Comparison of ENCODE assay signal across 12 cellular contexts in the genomic region with DNA sequence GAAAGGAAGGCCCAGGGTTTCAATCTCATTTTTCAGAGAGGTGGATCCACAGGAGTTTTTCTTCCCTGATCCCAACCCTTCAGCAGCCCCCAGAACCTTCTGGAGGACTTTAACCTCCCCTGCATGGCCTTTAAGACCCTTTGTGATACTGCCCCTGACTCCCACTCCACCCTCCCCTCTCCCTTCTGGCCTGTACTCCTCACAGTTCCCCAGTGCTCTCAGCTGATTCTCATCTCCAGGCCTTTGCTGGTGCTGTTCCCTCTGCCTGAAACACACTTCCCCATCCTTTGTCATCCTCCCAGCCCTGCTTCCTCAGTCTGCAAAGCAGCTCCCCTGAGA. TPM values are rescaled to one million over a fixed set of nuclear protein-coding genes. Genes with fewer than 3 reads are reported as not detected.
DNase-seq lines count a peak whose midpoint lies in the region; ATAC-seq and TF ChIP-seq lines count a peak whose summit lies in the region.
"Had no signal": no experiment of that assay in that cellular context is flagged by ENCODE, and none has a peak within 500 bp of the region (broad histone marks: within the 10 kb centered on the region; RNA-seq: fewer than 3 reads in every experiment).

No MANE protein-coding gene starts in this region.

- no peak for TF ChIP-seq CTCF in coronary artery (IDR thresholded peaks at IDR 0.05)

- H3K9ac ChIP-seq in HUES6 (ENCODE audit: low read length) (peak overlapping the region; percentile 18), mesenchymal stem cell (ENCODE audit: low read length) (no peak overlapping the region)

- H3K36me3 Mint-ChIP-seq in stimulated activated naive B cell treated with anti-CD40 and anti-IgM and Interleukin-4, amounts not matched to agents 10 μg/mL and 1 μg/mL and 100 μg/mL, for 72 hours: peaks cover 10 to 13% of the 10 kb centered on the region in 2 donors

- H3K9me3 Mint-ChIP-seq in stimulated activated naive B cell treated with anti-CD40 and anti-IgM and Interleukin-4, amounts not matched to agents 10 μg/mL and 1 μg/mL and 100 μg/mL, for 72 hours: peaks cover 17 to 24% of the 10 kb centered on the region in 2 donors

- no peak overlapping the region for H3K27ac ChIP-seq in HUES6 (ENCODE audit: low read depth, low read length)
- H3K27ac ChIP-seq in coronary artery: peak overlapping the region; percentile 81 to 89
- peak overlapping the region; percentile 27 for H3K27ac ChIP-seq in mesenchymal stem cell (ENCODE audit: low read length, poor library complexity, severe bottlenecking)

- peak overlapping the region; percentile 28 for H3K27ac Mint-ChIP-seq in stimulated activated naive B cell treated with anti-CD40 and anti-IgM and Interleukin-4, amounts not matched to agents 10 μg/mL and 1 μg/mL and 100 μg/mL, for 72 hours
- H3K27ac Mint-ChIP-seq: stimulated activated naive CD8-positive, alpha-beta T cell treated with anti-CD3 and anti-CD28 coated beads, Interleukin-15, Interleukin-2, amounts not matched to agents 100 ng/mL and 50 ng/mL, for 24 hours had no signal

- H2BK5ac ChIP-seq in mesenchymal stem cell (ENCODE audit: low read depth, low read length, poor library complexity, severe bottlenecking): no peak overlapping the region

- H3K27me3 ChIP-seq in HUES6 (ENCODE audit: control insufficient read depth, insufficient read depth, low read length) (no peaks in the 10 kb centered on the region), mesenchymal stem cell (ENCODE audit: control insufficient read depth in 1 of 2, insufficient read depth in 1 of 2, low read length in 2 of 2) (no peaks in the 10 kb centered on the region)
- H3K27me3 ChIP-seq: MG63 had no signal

- H3K4me3 ChIP-seq in HUES6 (ENCODE audit: low read depth, low read length) (no peak overlapping the region), coronary artery (peak overlapping the region; percentile 4), mesenchymal stem cell (ENCODE audit: insufficient read depth in 1 of 2, low read depth in 1 of 2, low read length in 2 of 2) (no peak overlapping the region)
- H3K4me3 ChIP-seq: MG63 had no signal

- H2AFZ ChIP-seq in mesenchymal stem cell (ENCODE audit: low read depth, low read length): no peak overlapping the region

- ATAC-seq in stimulated activated naive B cell treated with anti-CD40 and anti-IgM and Interleukin-4, amounts not matched to agents 10 μg/mL and 1 μg/mL and 100 μg/mL, for 72 hours (replicated peaks): no peak
- ATAC-seq in GM21723 (IDR thresholded peaks at IDR 0.05; ENCODE audit: unreplicated experiment) (no peak), GM21381 (IDR thresholded peaks at IDR 0.05; ENCODE audit: unreplicated experiment) (no peak), HG02938 (IDR thresholded peaks at IDR 0.05; ENCODE audit: unreplicated experiment) (no peak)

- peak overlapping the region; percentile 45 for H4K8ac ChIP-seq in mesenchymal stem cell (ENCODE audit: low read length)

- H3K4ac ChIP-seq in mesenchymal stem cell (ENCODE audit: low read depth in 1 of 2, low read length in 2 of 2): peak overlapping the region; percentile 31 to 96

- H3K23ac ChIP-seq in mesenchymal stem cell (ENCODE audit: low read length in 2 of 2): peak overlapping the region in 1 of 2 experiments; percentile 75

- H3K4me1 Mint-ChIP-seq in stimulated activated naive B cell treated with anti-CD40 and anti-IgM and Interleukin-4, amounts not matched to agents 10 μg/mL and 1 μg/mL and 100 μg/mL, for 72 hours: peaks cover 8 to 21% of the 10 kb centered on the region in 2 donors

- H2BK12ac ChIP-seq in mesenchymal stem cell (ENCODE audit: low read length in 2 of 2): peak overlapping the region; percentile 7 to 99

- peak overlapping the region in 1 of 2 experiments; percentile 30 for H3K14ac ChIP-seq in mesenchymal stem cell (ENCODE audit: low read length in 2 of 2)

- peak overlapping the region; percentile 73 for H4K91ac ChIP-seq in mesenchymal stem cell (ENCODE audit: low read length)

- peaks cover 8% of the 10 kb centered on the region; the same call in 1 of the 2 replicates for H3K9me3 ChIP-seq in HUES6 (ENCODE audit: control insufficient read depth, insufficient read depth, low read depth, low read length)
- no peaks in the 10 kb centered on the region for H3K9me3 ChIP-seq in mesenchymal stem cell (ENCODE audit: control insufficient read depth, low read length)

- peak overlapping the region; percentile 63 to 90 for H3K18ac ChIP-seq in mesenchymal stem cell (ENCODE audit: low read depth in 1 of 2, low read length in 2 of 2)

- peak overlapping the region; percentile 27 for H2AK5ac ChIP-seq in mesenchymal stem cell (ENCODE audit: low read length, severe bottlenecking)

- DNase-seq in coronary artery (ENCODE audit: low spot score): no peak
- no peak for DNase-seq in mesenchymal stem cell
- no peak for DNase-seq in stimulated activated naive B cell treated with anti-CD40 and anti-IgM and Interleukin-4, amounts not matched to agents 10 μg/mL and 1 μg/mL and 100 μg/mL, for 72 hours
- no peak for DNase-seq in stimulated activated CD4-positive, alpha-beta T cell treated with anti-CD3 and anti-CD28 coated beads, Interleukin-2, amount 100 ng/mL, for 48 hours
- DNase-seq: activated effector memory CD4-positive, alpha-beta T cell treated with Interleukin-2 at 50 U/mL for 16 hours; effector CD8-positive, alpha-beta T cell had no signal

- peak overlapping the region; percentile 36 for H2BK120ac ChIP-seq in mesenchymal stem cell (ENCODE audit: low read depth, low read length)

- H3K4me2 ChIP-seq in mesenchymal stem cell (ENCODE audit: low read length, poor library complexity, severe bottlenecking): no peak overlapping the region

- H3K79me1 ChIP-seq in mesenchymal stem cell (replicated peaks; ENCODE audit: low read length, poor library complexity, severe bottlenecking): no peaks in the 10 kb centered on the region

- H3K4me1 ChIP-seq in HUES6 (ENCODE audit: control insufficient read depth, insufficient read depth, low read length): peaks cover 16% of the 10 kb centered on the region; the same call in 1 of the 2 replicates
- H3K4me1 ChIP-seq in mesenchymal stem cell (ENCODE audit: control insufficient read depth, insufficient read depth, low read depth, low read length): peaks cover 9% of the 10 kb centered on the region

- no peak overlapping the region for H3K4me3 Mint-ChIP-seq in stimulated activated naive B cell treated with anti-CD40 and anti-IgM and Interleukin-4, amounts not matched to agents 10 μg/mL and 1 μg/mL and 100 μg/mL, for 72 hours
- H3K4me3 Mint-ChIP-seq: stimulated activated naive CD8-positive, alpha-beta T cell treated with anti-CD3 and anti-CD28 coated beads, Interleukin-15, Interleukin-2, amounts not matched to agents 100 ng/mL and 50 ng/mL, for 24 hours had no signal

- no peaks in the 10 kb centered on the region for H3K27me3 Mint-ChIP-seq in stimulated activated naive B cell treated with anti-CD40 and anti-IgM and Interleukin-4, amounts not matched to agents 10 μg/mL and 1 μg/mL and 100 μg/mL, for 72 hours

- H3K36me3 ChIP-seq in HUES6 (ENCODE audit: control insufficient read depth, insufficient read depth, low read length): no peaks in the 10 kb centered on the region
- H3K36me3 ChIP-seq in mesenchymal stem cell (ENCODE audit: control insufficient read depth in 1 of 2, insufficient read depth in 2 of 2, low read depth in 1 of 2, low read length in 2 of 2): no peaks in the 10 kb centered on the region
- H3K36me3 ChIP-seq: MG63 had no signal

- no peak overlapping the region for H2BK15ac ChIP-seq in mesenchymal stem cell (ENCODE audit: low read depth, poor library complexity, severe bottlenecking)

RNA-seq across cellular contexts. Expression of gene NEURL1B, which starts 18.5 kb away (rescaled TPM):
- polyA plus RNA-seq in mesenchymal stem cell (2013, experiment 1 of 2): 2.0 TPM
- polyA plus RNA-seq in mesenchymal stem cell (2013, experiment 2 of 2): 1.8 TPM
